ENCODE assay signal across 1 cellular context in the genomic region with DNA sequence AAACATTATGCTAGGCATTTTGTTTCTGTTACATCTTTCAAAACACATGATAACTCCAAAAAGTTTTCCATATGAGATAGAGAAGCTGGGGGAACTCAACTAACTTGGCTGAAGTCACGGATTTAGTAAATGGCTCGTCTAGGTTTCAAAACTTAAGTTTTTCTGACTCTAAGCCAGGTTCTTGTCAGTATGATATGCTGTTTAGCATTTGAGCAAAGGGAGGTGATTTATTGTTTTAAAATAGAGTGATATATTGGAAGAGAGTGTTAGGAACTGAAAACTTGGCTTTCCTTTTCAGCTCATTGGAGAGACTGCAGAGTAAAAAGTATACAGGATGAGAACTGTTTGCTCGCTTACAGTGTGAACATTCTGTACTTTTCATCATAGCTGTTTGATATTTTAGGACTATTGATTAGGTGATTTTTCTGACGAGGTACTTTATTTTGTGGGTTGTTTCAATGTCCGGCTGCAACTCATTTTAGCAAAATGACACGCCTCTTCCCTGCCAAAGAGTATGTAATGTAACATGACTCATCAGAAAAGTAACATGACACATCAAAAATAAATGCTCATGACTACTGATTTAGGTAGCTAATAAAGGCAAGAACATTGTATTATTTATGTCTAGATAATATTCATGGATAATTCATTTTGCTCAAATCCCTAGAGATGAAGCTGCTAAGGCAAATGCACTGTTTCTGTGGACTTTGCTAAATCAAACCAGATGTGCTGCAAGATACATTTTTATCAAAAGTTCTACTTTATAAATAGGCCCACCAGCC.
TF ChIP-seq lines count a peak whose summit lies in the region.

No MANE protein-coding gene starts in this region.

TF ChIP-seq in SK-N-SH, 30 proteins besides CTCF, POLR2A, EP300 and RAD21 (continued from another document):
- TF ChIP-seq, protein P1, sequence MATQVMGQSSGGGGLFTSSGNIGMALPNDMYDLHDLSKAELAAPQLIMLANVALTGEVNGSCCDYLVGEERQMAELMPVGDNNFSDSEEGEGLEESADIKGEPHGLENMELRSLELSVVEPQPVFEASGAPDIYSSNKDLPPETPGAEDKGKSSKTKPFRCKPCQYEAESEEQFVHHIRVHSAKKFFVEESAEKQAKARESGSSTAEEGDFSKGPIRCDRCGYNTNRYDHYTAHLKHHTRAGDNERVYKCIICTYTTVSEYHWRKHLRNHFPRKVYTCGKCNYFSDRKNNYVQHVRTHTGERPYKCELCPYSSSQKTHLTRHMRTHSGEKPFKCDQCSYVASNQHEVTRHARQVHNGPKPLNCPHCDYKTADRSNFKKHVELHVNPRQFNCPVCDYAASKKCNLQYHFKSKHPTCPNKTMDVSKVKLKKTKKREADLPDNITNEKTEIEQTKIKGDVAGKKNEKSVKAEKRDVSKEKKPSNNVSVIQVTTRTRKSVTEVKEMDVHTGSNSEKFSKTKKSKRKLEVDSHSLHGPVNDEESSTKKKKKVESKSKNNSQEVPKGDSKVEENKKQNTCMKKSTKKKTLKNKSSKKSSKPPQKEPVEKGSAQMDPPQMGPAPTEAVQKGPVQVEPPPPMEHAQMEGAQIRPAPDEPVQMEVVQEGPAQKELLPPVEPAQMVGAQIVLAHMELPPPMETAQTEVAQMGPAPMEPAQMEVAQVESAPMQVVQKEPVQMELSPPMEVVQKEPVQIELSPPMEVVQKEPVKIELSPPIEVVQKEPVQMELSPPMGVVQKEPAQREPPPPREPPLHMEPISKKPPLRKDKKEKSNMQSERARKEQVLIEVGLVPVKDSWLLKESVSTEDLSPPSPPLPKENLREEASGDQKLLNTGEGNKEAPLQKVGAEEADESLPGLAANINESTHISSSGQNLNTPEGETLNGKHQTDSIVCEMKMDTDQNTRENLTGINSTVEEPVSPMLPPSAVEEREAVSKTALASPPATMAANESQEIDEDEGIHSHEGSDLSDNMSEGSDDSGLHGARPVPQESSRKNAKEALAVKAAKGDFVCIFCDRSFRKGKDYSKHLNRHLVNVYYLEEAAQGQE (IDR thresholded peaks at IDR 0.05; ENCODE audit: low read depth, low read length): no peak
- TF ChIP-seq TCF12 (IDR thresholded peaks at IDR 0.05) (no peak; the same call in 1 of the 2 replicates), TAF1 (IDR thresholded peaks at IDR 0.05; ENCODE audit: borderline replicate concordance, low read depth, low read length) (no peak), FOXM1 (IDR thresholded peaks at IDR 0.05; ENCODE audit: low read depth) (no peak), YY1 (IDR thresholded peaks at IDR 0.05; ENCODE audit: low read depth) (no peak), FOSL2 (IDR thresholded peaks at IDR 0.05; ENCODE audit: borderline replicate concordance, low read depth) (peak; percentile 88), GABPA (IDR thresholded peaks at IDR 0.05; ENCODE audit: low read depth) (no peak), ELF1 (IDR thresholded peaks at IDR 0.05) (no peak), MEF2A (IDR thresholded peaks at IDR 0.05; ENCODE audit: borderline replicate concordance, low read depth) (0 out of 2 replicates have a peak, but pooled peaks have one; percentile 12), JUND (IDR thresholded peaks at IDR 0.05) (peak; percentile 80), RXRA (IDR thresholded peaks at IDR 0.05; ENCODE audit: borderline replicate concordance, low read depth) (0 out of 2 replicates have a peak, but pooled peaks have one; percentile 14), TEAD4 (IDR thresholded peaks at IDR 0.05; ENCODE audit: borderline replicate concordance, insufficient read depth) (peak; percentile 39; the same call in 1 of the 2 replicates), NFIC (IDR thresholded peaks at IDR 0.05; ENCODE audit: borderline replicate concordance) (peak; percentile 18; the same call in 1 of the 2 replicates), MXI1 (IDR thresholded peaks at IDR 0.05; ENCODE audit: low read depth, low read length) (no peak)
- TF ChIP-seq, protein P2, sequence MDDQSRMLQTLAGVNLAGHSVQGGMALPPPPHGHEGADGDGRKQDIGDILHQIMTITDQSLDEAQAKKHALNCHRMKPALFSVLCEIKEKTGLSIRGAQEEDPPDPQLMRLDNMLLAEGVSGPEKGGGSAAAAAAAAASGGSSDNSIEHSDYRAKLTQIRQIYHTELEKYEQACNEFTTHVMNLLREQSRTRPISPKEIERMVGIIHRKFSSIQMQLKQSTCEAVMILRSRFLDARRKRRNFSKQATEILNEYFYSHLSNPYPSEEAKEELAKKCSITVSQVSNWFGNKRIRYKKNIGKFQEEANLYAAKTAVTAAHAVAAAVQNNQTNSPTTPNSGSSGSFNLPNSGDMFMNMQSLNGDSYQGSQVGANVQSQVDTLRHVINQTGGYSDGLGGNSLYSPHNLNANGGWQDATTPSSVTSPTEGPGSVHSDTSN (IDR thresholded peaks at IDR 0.05): peak; percentile 40; the same call in 1 of the 2 replicates
- TF ChIP-seq, protein P3, sequence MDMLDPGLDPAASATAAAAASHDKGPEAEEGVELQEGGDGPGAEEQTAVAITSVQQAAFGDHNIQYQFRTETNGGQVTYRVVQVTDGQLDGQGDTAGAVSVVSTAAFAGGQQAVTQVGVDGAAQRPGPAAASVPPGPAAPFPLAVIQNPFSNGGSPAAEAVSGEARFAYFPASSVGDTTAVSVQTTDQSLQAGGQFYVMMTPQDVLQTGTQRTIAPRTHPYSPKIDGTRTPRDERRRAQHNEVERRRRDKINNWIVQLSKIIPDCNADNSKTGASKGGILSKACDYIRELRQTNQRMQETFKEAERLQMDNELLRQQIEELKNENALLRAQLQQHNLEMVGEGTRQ (IDR thresholded peaks at IDR 0.05; ENCODE audit: borderline replicate concordance, low read depth, low read length): no peak
